ENCODE assay signal across 28 cellular contexts in genomic region chr14:86824167-86824566, GRCh38.
"Had no signal": no experiment of that assay in that cellular context is flagged by ENCODE, and none has a peak within 500 bp of the region (broad histone marks: within the 10 kb centered on the region; RNA-seq: fewer than 3 reads in every experiment).

No MANE protein-coding gene starts in this region.

- H3K9me3 Mint-ChIP-seq: type B pancreatic cell had no signal

- H3K4me3 ChIP-seq: stomach, suprapubic skin, testis, thoracic aorta, thyroid gland, tibial artery, tibial nerve, transverse colon, upper lobe of left lung, upper lobe of right lung, uterus, vagina had no signal

- H3K27me3 Mint-ChIP-seq: stimulated activated memory B cell treated with anti-CD40 and anti-IgM and Interleukin-4, amounts not matched to agents 10 μg/mL and 1 μg/mL and 100 μg/mL, for 72 hours; stimulated activated naive B cell treated with anti-CD40 and anti-IgM and Interleukin-4, amounts not matched to agents 10 μg/mL and 1 μg/mL and 100 μg/mL, for 72 hours; stimulated activated naive CD8-positive, alpha-beta T cell treated with anti-CD3 and anti-CD28 coated beads, Interleukin-15, amount 100 ng/mL, for 72 hours; stimulated activated naive CD8-positive, alpha-beta T cell treated with anti-CD3 and anti-CD28 coated beads, Interleukin-15, Interleukin-2, amounts not matched to agents 100 ng/mL and 50 ng/mL, for 24 hours had no signal

- DNase-seq: stimulated activated CD4-positive, alpha-beta T cell treated with anti-CD3 and anti-CD28 coated beads, Interleukin-2, amount 100 ng/mL, for 48 hours; stimulated activated CD4-positive, alpha-beta T cell treated with anti-CD3 and anti-CD28 coated beads, Interleukin-4, amount 100 ng/mL, for 1 hour; stimulated activated CD4-positive, alpha-beta T cell treated with anti-CD3 and anti-CD28 coated beads, Interleukin-4, amount 100 ng/mL, for 24 hours; stimulated activated CD4-positive, alpha-beta T cell treated with anti-CD3 and anti-CD28 coated beads, Interleukin-4, amount 100 ng/mL, for 4 hours; stimulated activated CD8-positive, alpha-beta memory T cell treated with anti-CD3 and anti-CD28 coated beads, Interleukin-4, amount 100 ng/mL, for 48 hours; stimulated activated naive B cell treated with anti-CD40 and anti-IgM and Interleukin-4, amounts not matched to agents 10 μg/mL and 1 μg/mL and 100 μg/mL, for 72 hours; stimulated activated naive CD4-positive, alpha-beta T cell; stimulated activated naive CD4-positive, alpha-beta T cell treated with Interleukin-2 at 50 U/mL for 16 hours; stimulated activated naive CD8-positive, alpha-beta T cell treated with anti-CD3 and anti-CD28 coated beads, Interleukin-15, amount 100 ng/mL, for 72 hours; stimulated activated naive CD8-positive, alpha-beta T cell treated with anti-CD3 and anti-CD28 coated beads, Interleukin-15, Interleukin-2, amounts not matched to agents 100 U/mL and 50 U/mL, for 24 hours; stomach; substantia nigra; testis; thyroid gland; tibial artery; transverse colon; trophoblast cell; upper lobe of left lung; upper lobe of right lung; uterus had no signal

- H3K4me3 Mint-ChIP-seq: stimulated activated effector memory CD8-positive, alpha-beta T cell treated with anti-CD3 and anti-CD28 coated beads, Interleukin-12 subunit alpha, Interleukin-12 subunit beta, amount 100 ng/mL, for 72 hours; stimulated activated memory B cell treated with anti-CD40 and anti-IgM and Interleukin-4, amounts not matched to agents 10 μg/mL and 1 μg/mL and 100 μg/mL, for 72 hours; stimulated activated naive B cell treated with anti-CD40 and anti-IgM and Interleukin-4, amounts not matched to agents 10 μg/mL and 1 μg/mL and 100 μg/mL, for 72 hours; stimulated activated naive CD8-positive, alpha-beta T cell treated with anti-CD3 and anti-CD28 coated beads, Interleukin-15, amount 100 ng/mL, for 72 hours; stimulated activated naive CD8-positive, alpha-beta T cell treated with anti-CD3 and anti-CD28 coated beads, Interleukin-15, Interleukin-2, amounts not matched to agents 100 ng/mL and 50 ng/mL, for 24 hours; type B pancreatic cell had no signal

- ATAC-seq: stimulated activated effector memory CD8-positive, alpha-beta T cell treated with anti-CD3 and anti-CD28 coated beads, Interleukin-12 subunit alpha, Interleukin-12 subunit beta, amount 100 ng/mL, for 72 hours; stimulated activated memory B cell treated with anti-CD40 and anti-IgM and Interleukin-4, amounts not matched to agents 10 μg/mL and 1 μg/mL and 100 μg/mL, for 72 hours; stimulated activated naive B cell treated with anti-CD40 and anti-IgM and Interleukin-4, amounts not matched to agents 10 μg/mL and 1 μg/mL and 100 μg/mL, for 72 hours; stimulated activated naive CD8-positive, alpha-beta T cell treated with anti-CD3 and anti-CD28 coated beads, Interleukin-15, amount 100 ng/mL, for 72 hours; stimulated activated naive CD8-positive, alpha-beta T cell treated with anti-CD3 and anti-CD28 coated beads, Interleukin-15, Interleukin-2, amounts not matched to agents 100 U/mL and 50 U/mL, for 24 hours; upper lobe of right lung had no signal

- H3K4me1 Mint-ChIP-seq: stimulated activated effector memory CD8-positive, alpha-beta T cell treated with anti-CD3 and anti-CD28 coated beads, Interleukin-12 subunit alpha, Interleukin-12 subunit beta, amount 100 ng/mL, for 72 hours; stimulated activated memory B cell treated with anti-CD40 and anti-IgM and Interleukin-4, amounts not matched to agents 10 μg/mL and 1 μg/mL and 100 μg/mL, for 72 hours; stimulated activated naive B cell treated with anti-CD40 and anti-IgM and Interleukin-4, amounts not matched to agents 10 μg/mL and 1 μg/mL and 100 μg/mL, for 72 hours; stimulated activated naive CD8-positive, alpha-beta T cell treated with anti-CD3 and anti-CD28 coated beads, Interleukin-15, amount 100 ng/mL, for 72 hours had no signal

- H3K27ac Mint-ChIP-seq: stimulated activated effector memory CD8-positive, alpha-beta T cell treated with anti-CD3 and anti-CD28 coated beads, Interleukin-12 subunit alpha, Interleukin-12 subunit beta, amount 100 ng/mL, for 72 hours; stimulated activated memory B cell treated with anti-CD40 and anti-IgM and Interleukin-4, amounts not matched to agents 10 μg/mL and 1 μg/mL and 100 μg/mL, for 72 hours; stimulated activated naive B cell treated with anti-CD40 and anti-IgM and Interleukin-4, amounts not matched to agents 10 μg/mL and 1 μg/mL and 100 μg/mL, for 72 hours; stimulated activated naive CD8-positive, alpha-beta T cell treated with anti-CD3 and anti-CD28 coated beads, Interleukin-15, amount 100 ng/mL, for 72 hours; stimulated activated naive CD8-positive, alpha-beta T cell treated with anti-CD3 and anti-CD28 coated beads, Interleukin-15, Interleukin-2, amounts not matched to agents 100 ng/mL and 50 ng/mL, for 24 hours; type B pancreatic cell had no signal

- H3K36me3 Mint-ChIP-seq: stimulated activated effector memory CD8-positive, alpha-beta T cell treated with anti-CD3 and anti-CD28 coated beads, Interleukin-12 subunit alpha, Interleukin-12 subunit beta, amount 100 ng/mL, for 72 hours; stimulated activated memory B cell treated with anti-CD40 and anti-IgM and Interleukin-4, amounts not matched to agents 10 μg/mL and 1 μg/mL and 100 μg/mL, for 72 hours; stimulated activated naive B cell treated with anti-CD40 and anti-IgM and Interleukin-4, amounts not matched to agents 10 μg/mL and 1 μg/mL and 100 μg/mL, for 72 hours; type B pancreatic cell had no signal
